In the genomic region with DNA sequence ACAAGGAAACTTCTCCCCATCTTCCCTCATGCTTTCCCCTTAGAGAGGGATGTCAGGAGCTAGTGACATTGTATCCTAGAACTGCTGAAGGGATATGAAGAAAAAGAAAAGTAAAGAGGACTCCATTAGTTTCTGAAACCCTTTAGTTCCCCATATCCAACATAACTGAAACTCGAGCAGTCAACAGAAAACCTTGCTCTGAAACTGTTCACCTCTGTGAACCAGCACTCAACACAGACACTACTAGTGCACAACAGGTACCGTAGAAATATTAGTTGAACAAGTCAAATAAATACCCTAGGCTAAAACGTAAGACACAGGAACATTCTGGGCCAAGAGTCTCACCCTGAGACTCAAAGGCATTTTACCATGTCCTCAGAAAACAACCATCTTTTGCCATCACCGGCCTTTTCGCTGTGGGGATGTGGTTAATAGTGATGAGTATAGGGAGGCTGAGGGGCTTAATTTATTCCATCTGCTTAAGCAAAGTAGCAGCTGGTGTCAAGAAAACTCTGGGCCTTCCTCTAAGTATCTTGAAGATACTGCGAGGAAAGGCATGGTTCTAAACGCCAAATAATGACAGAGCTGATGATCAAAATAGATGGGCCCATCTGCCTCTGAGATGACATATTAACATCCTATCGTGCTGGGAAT, we compare ENCODE assay signal across 13 cellular contexts.
DNase-seq lines count a peak whose midpoint lies in the region; ATAC-seq and TF ChIP-seq lines count a peak whose summit lies in the region.
"Had no signal": no experiment of that assay in that cellular context is flagged by ENCODE, and none has a peak within 500 bp of the region (broad histone marks: within the 10 kb centered on the region; RNA-seq: fewer than 3 reads in every experiment).

No MANE protein-coding gene starts in this region.

- H3K36me3 ChIP-seq in lower lobe of right lung (no peaks in the 10 kb centered on the region), mammary epithelial cell (ENCODE audit: insufficient read depth, low read length) (no peaks in the 10 kb centered on the region), thyroid gland (no peaks in the 10 kb centered on the region)
- H3K36me3 ChIP-seq: cardiac muscle cell had no signal

- in situ Hi-C loops in mammary epithelial cell (cut with MboI; ENCODE audit: low sequenced_read_pairs in 2 of 2): no loop called here

- H3K4me2 ChIP-seq in mammary epithelial cell (ENCODE audit: insufficient read depth, low read depth, low read length): no peak overlapping the region

- 88% methylated on average over 8 of the region's 8 CpGs for whole genome bisulfite sequencing in mammary epithelial cell (ENCODE audit: low coverage, missing lambda C conversion rate)
- WGBS in thyroid gland, 2 donors: 94 to 96% methylated on average over 8 of the region's 8 CpGs

- H2AFZ ChIP-seq in mammary epithelial cell (ENCODE audit: low read depth, low read length): no peak overlapping the region

- no peaks in the 10 kb centered on the region for H4K20me1 ChIP-seq in mammary epithelial cell (ENCODE audit: insufficient read depth, low read length)

- dilution Hi-C loops in mammary epithelial cell (cut with HindIII; ENCODE audit: low sequenced_read_pairs): no loop called here

- ATAC-seq in GM19328 (IDR thresholded peaks at IDR 0.05; ENCODE audit: unreplicated experiment): peak; percentile 81
- peak; percentile 83 for ATAC-seq in HG02759 (IDR thresholded peaks at IDR 0.05; ENCODE audit: unreplicated experiment)
- peak; percentile 91 for ATAC-seq in HG03469 (IDR thresholded peaks at IDR 0.05; ENCODE audit: unreplicated experiment)
- ATAC-seq in lower lobe of right lung: no peak
- ATAC-seq: left lobe of liver had no signal

- intact Hi-C loops in lower lobe of right lung (cut with DNase I) (no loop called here), mammary epithelial cell (cut with micrococcal nuclease) (no loop called here), thyroid gland (cut with DNase I) (no loop called here)

- DNase-seq in GM10248 (ENCODE audit: extremely low spot score) (peak; percentile 38), mesenteric fat pad (ENCODE audit: low spot score) (no peak), lower lobe of right lung (no peak), mammary epithelial cell (no peak), thyroid gland (no peak)
- DNase-seq: GDM1, NCI-H1092, posterior cingulate gyrus had no signal

- POLR2A ChIA-PET in GM10248 (lab: Yijun Ruan, JAX): no interaction called here

- TF ChIP-seq POLR2A in thyroid gland (IDR thresholded peaks at IDR 0.05): no peak

- H3K79me2 ChIP-seq in mammary epithelial cell (ENCODE audit: insufficient read depth, low read length): no peaks in the 10 kb centered on the region

- no peaks in the 10 kb centered on the region for H3K4me1 ChIP-seq in lower lobe of right lung
- H3K4me1 ChIP-seq in mammary epithelial cell (ENCODE audit: insufficient read depth, low read length): no peaks in the 10 kb centered on the region
- H3K4me1 ChIP-seq in thyroid gland: no peaks in the 10 kb centered on the region

- no peak overlapping the region for H3K4me3 ChIP-seq in lower lobe of right lung
- H3K4me3 ChIP-seq in mammary epithelial cell (replicated peaks in 1 of 3; ENCODE audit: insufficient read depth in 1 of 3, low read depth in 2 of 3, low read length in 3 of 3): no peak overlapping the region
- H3K4me3 ChIP-seq in thyroid gland (replicated peaks in 1 of 3): no peak overlapping the region
- H3K4me3 ChIP-seq: cardiac muscle cell had no signal

- no peaks in the 10 kb centered on the region for H3K27me3 ChIP-seq in lower lobe of right lung (ENCODE audit: low read depth)
- no peaks in the 10 kb centered on the region for H3K27me3 ChIP-seq in mammary epithelial cell (ENCODE audit: insufficient read depth, low read length)
- H3K27me3 ChIP-seq in thyroid gland: no peaks in the 10 kb centered on the region
- H3K27me3 ChIP-seq: cardiac muscle cell had no signal

- TF ChIP-seq CTCF in GM10248 (IDR thresholded peaks at IDR 0.05; ENCODE audit: control extremely low read depth, extremely low read depth, low read depth, missing control alignments) (no peak), lower lobe of right lung (IDR thresholded peaks at IDR 0.05) (no peak), mammary epithelial cell (conservative IDR thresholded peaks at IDR 0.05 in 1 of 2, IDR thresholded peaks at IDR 0.05 in 1 of 2; ENCODE audit: extremely low read depth in 1 of 2, insufficient read depth in 1 of 2, low read depth in 1 of 2, low read length in 2 of 2) (no peak), thyroid gland (IDR thresholded peaks at IDR 0.05) (no peak)

- CTCF ChIA-PET in GM10248 (lab: Yijun Ruan, JAX) (interaction anchor here (1.0 to 3.2 kb wide), 3 partner anchors 13 to 29 kb away, joined by 3 to 22 read pairs (median 3); no protein-coding TSS in a partner anchor), mammary epithelial cell (lab: Charles Lee; ENCODE audit: low non-redundant PET) (no interaction called here)

- no TSS peak for BruUV-seq in mammary epithelial cell (replicated peaks; lab: Mats Ljungman, UMichigan)

- H3K9me3 ChIP-seq in lower lobe of right lung (no peaks in the 10 kb centered on the region), mammary epithelial cell (replicated peaks; ENCODE audit: insufficient read depth, low read length) (no peaks in the 10 kb centered on the region), thyroid gland (no peaks in the 10 kb centered on the region)

- H3K9ac ChIP-seq in mammary epithelial cell (ENCODE audit: insufficient read depth, low read length): no peak overlapping the region

- H3K27ac ChIP-seq in lower lobe of right lung (no peak overlapping the region), mammary epithelial cell (ENCODE audit: insufficient read depth, low read depth, low read length) (no peak overlapping the region), thyroid gland (no peak overlapping the region)
- H3K27ac ChIP-seq: cardiac muscle cell had no signal

Comparison
In these comparisons a context has a peak if more than half of its experiments do, and no peak if none do; other contexts are left out.
1. ATAC-seq: peak in GM19328 (single experiment), HG02759 (single experiment) and HG03469 (single experiment); none in lower lobe of right lung (0 of 2).